Comparison of ENCODE assay signal across 40 cellular contexts in genomic region chr2:42733852-42734251, GRCh38. TPM values are rescaled to one million over a fixed set of nuclear protein-coding genes. Genes with fewer than 3 reads are reported as not detected.
"Had no signal": no experiment of that assay in that cellular context is flagged by ENCODE, and none has a peak within 500 bp of the region (broad histone marks: within the 10 kb centered on the region; RNA-seq: fewer than 3 reads in every experiment).

No MANE protein-coding gene starts in this region.

- H3K27me3 ChIP-seq: MG63 had no signal

- H3K4me3 ChIP-seq: MG63 had no signal

- H3K27ac ChIP-seq: KMS-11 had no signal

- H3K36me3 ChIP-seq: MG63 had no signal

- DNase-seq: Karpas-422, Kasumi-1, MG63, MM.1S, MV-4-11, NCI-H1048, NCI-H1092, NCI-H1092 treated with DMSO at 0.1 percent for 48 hours, NCI-H1105, NCI-H1105 treated with DMSO at 0.1 percent for 48 hours, NCI-H1417, NCI-H1417 treated with DMSO at 0.1 percent for 48 hours, NCI-H1436, NCI-H1436 treated with DMSO at 0.1 percent for 48 hours, NCI-H146, NCI-H1694, NCI-H1694 treated with DMSO at 0.1 percent for 48 hours, NCI-H187, NCI-H187 treated with DMSO at 0.1 percent for 48 hours, NCI-H1930, NCI-H2029, NCI-H2029 treated with DMSO at 0.1 percent for 48 hours, NCI-H2081, NCI-H2081 treated with DMSO at 0.1 percent for 48 hours, NCI-H2107, NCI-H2171, NCI-H2171 treated with DMSO at 0.1 percent for 48 hours, NCI-H2227 treated with DMSO at 0.1 percent for 48 hours, NCI-H226, NCI-H345, NCI-H446, NCI-H446 treated with DMSO at 0.1 percent for 48 hours, NCI-H510A, NCI-H510A treated with DMSO at 0.1 percent for 48 hours, NCI-H524 had no signal

- H3K4me2 ChIP-seq: KMS-11 had no signal

- H3K9ac ChIP-seq: KMS-11 had no signal

RNA-seq across cellular contexts. Expression of gene OXER1, which starts 30.1 kb away (rescaled TPM):
- total RNA-seq: M059J, MCF 10A, NCI-H460 had no signal

RNA-seq across cellular contexts. Expression of gene HAAO, which starts 58.5 kb away (rescaled TPM):
- total RNA-seq: LHCN-M2, M059J, MCF 10A, NCI-H460 had no signal
